22 cellular contexts compared by ENCODE assay signal in the genomic region with DNA sequence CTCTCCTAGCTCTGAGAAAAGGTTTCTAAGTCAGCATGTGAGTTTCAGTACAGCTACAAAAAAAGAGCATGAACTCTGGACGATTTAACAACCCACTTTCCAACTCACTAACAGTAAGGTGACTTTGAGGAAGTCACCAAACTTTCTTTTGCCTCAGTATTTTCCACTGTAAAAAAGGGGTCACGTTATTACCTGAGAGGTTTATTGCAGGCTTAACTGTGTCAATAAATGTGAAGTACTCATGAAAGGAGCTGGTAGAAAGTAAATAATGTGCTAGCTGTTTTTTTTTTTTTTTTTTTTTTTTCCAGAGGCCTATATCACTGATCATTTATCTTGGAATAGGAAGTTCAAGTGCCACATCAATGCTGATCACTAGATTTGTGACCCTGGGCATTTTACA.
"Had no signal": no experiment of that assay in that cellular context is flagged by ENCODE, and none has a peak within 500 bp of the region (broad histone marks: within the 10 kb centered on the region; RNA-seq: fewer than 3 reads in every experiment).

No MANE protein-coding gene starts in this region.

- H3K36me3 Mint-ChIP-seq: naive thymus-derived CD4-positive, alpha-beta T cell; stimulated activated memory B cell treated with anti-CD40 and anti-IgM and Interleukin-4, amounts not matched to agents 10 μg/mL and 1 μg/mL and 100 μg/mL, for 72 hours had no signal

- H3K4me3 Mint-ChIP-seq: endodermal cell; naive thymus-derived CD4-positive, alpha-beta T cell; stimulated activated memory B cell treated with anti-CD40 and anti-IgM and Interleukin-4, amounts not matched to agents 10 μg/mL and 1 μg/mL and 100 μg/mL, for 72 hours; stimulated activated naive CD8-positive, alpha-beta T cell treated with anti-CD3 and anti-CD28 coated beads, Interleukin-15, Interleukin-2, amounts not matched to agents 100 ng/mL and 50 ng/mL, for 24 hours had no signal

- H3K36me3 ChIP-seq: neutrophil, spleen, tibial artery, upper lobe of right lung, vagina had no signal

- H3K4me1 Mint-ChIP-seq: naive thymus-derived CD4-positive, alpha-beta T cell; stimulated activated memory B cell treated with anti-CD40 and anti-IgM and Interleukin-4, amounts not matched to agents 10 μg/mL and 1 μg/mL and 100 μg/mL, for 72 hours had no signal

- ATAC-seq: foreskin keratinocyte; left cardiac atrium; left ventricle myocardium superior; naive thymus-derived CD4-positive, alpha-beta T cell; psoas muscle; sciatic nerve; stimulated activated memory B cell treated with anti-CD40 and anti-IgM and Interleukin-4, amounts not matched to agents 10 μg/mL and 1 μg/mL and 100 μg/mL, for 72 hours; upper lobe of right lung had no signal

- H3K27me3 ChIP-seq: foreskin keratinocyte, neutrophil, spleen, tibial artery, upper lobe of right lung, vagina had no signal

- H3K27me3 Mint-ChIP-seq: stimulated activated memory B cell treated with anti-CD40 and anti-IgM and Interleukin-4, amounts not matched to agents 10 μg/mL and 1 μg/mL and 100 μg/mL, for 72 hours; stimulated activated naive CD8-positive, alpha-beta T cell treated with anti-CD3 and anti-CD28 coated beads, Interleukin-15, Interleukin-2, amounts not matched to agents 100 ng/mL and 50 ng/mL, for 24 hours had no signal

- H3K4me3 ChIP-seq: lung, psoas muscle, spleen, tibial artery, upper lobe of right lung, vagina had no signal

- H3K9me3 Mint-ChIP-seq: stimulated activated memory B cell treated with anti-CD40 and anti-IgM and Interleukin-4, amounts not matched to agents 10 μg/mL and 1 μg/mL and 100 μg/mL, for 72 hours; stimulated activated naive CD8-positive, alpha-beta T cell treated with anti-CD3 and anti-CD28 coated beads, Interleukin-15, Interleukin-2, amounts not matched to agents 100 ng/mL and 50 ng/mL, for 24 hours had no signal

- H3K27ac Mint-ChIP-seq: endodermal cell; naive thymus-derived CD4-positive, alpha-beta T cell; stimulated activated memory B cell treated with anti-CD40 and anti-IgM and Interleukin-4, amounts not matched to agents 10 μg/mL and 1 μg/mL and 100 μg/mL, for 72 hours; stimulated activated naive CD8-positive, alpha-beta T cell treated with anti-CD3 and anti-CD28 coated beads, Interleukin-15, Interleukin-2, amounts not matched to agents 100 ng/mL and 50 ng/mL, for 24 hours had no signal

- H3K4me1 ChIP-seq: foreskin keratinocyte, psoas muscle, spleen, tibial artery, upper lobe of right lung, vagina had no signal

- H3K9me3 ChIP-seq: neutrophil, psoas muscle, spleen, tibial artery, upper lobe of right lung, vagina had no signal

- H3K27ac ChIP-seq: foreskin keratinocyte, neutrophil, psoas muscle, spleen, tibial artery, upper lobe of right lung, vagina had no signal

- DNase-seq: effector CD4-positive, alpha-beta T cell; endodermal cell; erythroblast; foreskin keratinocyte; kidney; left cardiac atrium; left ventricle myocardium superior; mesenchymal stem cell; naive thymus-derived CD4-positive, alpha-beta T cell; psoas muscle; spleen; stimulated activated CD4-positive, alpha-beta T cell treated with anti-CD3 and anti-CD28 coated beads, Interleukin-15, amount 100 ng/mL, for 24 hours; stimulated activated CD4-positive, alpha-beta T cell treated with anti-CD3 and anti-CD28 coated beads, Interleukin-1b, Interleukin-23, amount 100 ng/mL, for 48 hours; stimulated activated CD4-positive, alpha-beta T cell treated with anti-CD3 and anti-CD28 coated beads, Interleukin-4, amount 100 ng/mL, for 24 hours; tibial artery; upper lobe of right lung had no signal
